1 cellular context compared by ENCODE assay signal in the genomic region with DNA sequence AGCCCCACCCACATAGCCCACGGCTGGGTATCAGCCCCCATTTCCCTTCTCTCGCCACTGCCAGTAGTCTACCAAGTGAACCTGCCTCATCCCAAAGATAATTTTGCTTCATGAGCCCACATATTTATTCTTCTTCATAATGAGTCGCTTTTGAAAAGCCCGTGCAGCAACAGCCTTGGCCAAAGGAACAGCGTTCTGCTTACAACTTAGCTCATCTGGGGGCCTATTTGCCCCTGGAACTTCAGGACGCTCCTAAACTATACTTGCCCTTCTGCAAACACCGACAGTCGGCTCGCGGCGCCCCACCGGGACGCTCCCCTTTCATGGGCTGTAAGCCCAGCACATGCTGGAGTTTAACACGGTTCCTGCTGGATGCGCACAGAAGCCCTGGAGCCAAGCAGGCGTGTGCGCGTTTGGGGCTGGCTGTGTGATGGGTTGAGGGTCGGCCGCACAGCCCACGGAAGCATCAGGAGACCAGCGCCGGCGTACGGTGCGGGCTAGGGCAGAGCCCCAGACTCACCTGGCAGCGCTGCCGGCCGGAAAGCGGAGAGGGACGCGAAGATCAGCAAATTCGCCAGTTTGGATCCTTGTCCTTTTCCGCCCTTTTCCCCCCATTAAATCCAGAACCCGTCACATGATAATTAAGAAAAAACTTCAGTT.
TF ChIP-seq lines count a peak whose summit lies in the region.

No MANE protein-coding gene starts in this region.

TF ChIP-seq in K562, 482 proteins besides CTCF, POLR2A, EP300 and RAD21 (continued from another document):
- TF ChIP-seq ZNF445 (CRISPR knock-in tag; IDR thresholded peaks at IDR 0.05; ENCODE audit: low read depth) (0 out of 2 replicates have a peak, but pooled peaks have one; percentile 53), ZNF324 (CRISPR knock-in tag; IDR thresholded peaks at IDR 0.05) (no peak), SREBF2 (CRISPR knock-in tag; IDR thresholded peaks at IDR 0.05) (no peak), HEY1 (CRISPR knock-in tag; IDR thresholded peaks at IDR 0.05; ENCODE audit: borderline replicate concordance) (no peak), PHTF2 (CRISPR knock-in tag; IDR thresholded peaks at IDR 0.05) (no peak), PTRF (tag; IDR thresholded peaks at IDR 0.05) (no peak), PML (IDR thresholded peaks at IDR 0.05; ENCODE audit: low read length) (peak; percentile 34; the same call in 1 of the 2 replicates), GABPB2 (CRISPR knock-in tag; conservative IDR thresholded peaks at IDR 0.05) (no peak), NFIC (IDR thresholded peaks at IDR 0.05) (peak; percentile 42; the same call in 1 of the 2 replicates), PPARD (CRISPR knock-in tag; IDR thresholded peaks at IDR 0.05) (no peak), BCL6 (CRISPR knock-in tag; IDR thresholded peaks at IDR 0.05) (0 out of 2 replicates have a peak, but pooled peaks have one; percentile 12), SUPT5H (IDR thresholded peaks at IDR 0.05) (peak; percentile 69), CCNT2 (IDR thresholded peaks at IDR 0.05; ENCODE audit: borderline replicate concordance, extremely low read depth, insufficient read length, low read depth, low read length) (peak; percentile 55), TGIF2 (CRISPR knock-in tag; IDR thresholded peaks at IDR 0.05) (no peak), ZNF584 (CRISPR knock-in tag; IDR thresholded peaks at IDR 0.05; ENCODE audit: low read depth) (no peak), RBM34 (IDR thresholded peaks at IDR 0.05; ENCODE audit: borderline replicate concordance, insufficient read depth, low read length) (no peak), SRSF7 (optimal IDR thresholded peaks at IDR 0.05; ENCODE audit: low read depth, low read length) (no peak), MEF2D (tag; conservative IDR thresholded peaks at IDR 0.05; ENCODE audit: low read depth) (no peak), SIN3A (IDR thresholded peaks at IDR 0.05; ENCODE audit: borderline replicate concordance in 2 of 2, control insufficient read depth in 1 of 2, low read depth in 2 of 2, low read length in 2 of 2) (peak in 1 of 2 experiments; percentile 33; a peak in 3 of 4 replicates), SMAD3 (CRISPR knock-in tag; conservative IDR thresholded peaks at IDR 0.05) (no peak), ZFP30 (CRISPR knock-in tag; IDR thresholded peaks at IDR 0.05; ENCODE audit: borderline replicate concordance) (no peak), SIX5 (IDR thresholded peaks at IDR 0.05; ENCODE audit: borderline replicate concordance in 1 of 2, insufficient read depth in 1 of 2, low read depth in 1 of 2, low read length in 2 of 2) (no peak), ZNF174 (CRISPR knock-in tag; IDR thresholded peaks at IDR 0.05) (no peak), MTF1 (CRISPR knock-in tag; IDR thresholded peaks at IDR 0.05; ENCODE audit: borderline replicate concordance) (no peak), MYBL2 (IDR thresholded peaks at IDR 0.05; ENCODE audit: low read depth) (no peak), MYBL2 (CRISPR knock-in tag; IDR thresholded peaks at IDR 0.05; ENCODE audit: borderline replicate concordance) (no peak), ZSCAN29 (IDR thresholded peaks at IDR 0.05) (peak; percentile 66; the same call in 1 of the 2 replicates), NR2C1 (IDR thresholded peaks at IDR 0.05) (no peak), NR2C1 (tag; IDR thresholded peaks at IDR 0.05) (no peak), ZNF785 (CRISPR knock-in tag; IDR thresholded peaks at IDR 0.05) (no peak), SPI1 (IDR thresholded peaks at IDR 0.05; ENCODE audit: borderline replicate concordance, low read depth, low read length) (0 out of 2 replicates have a peak, but pooled peaks have one; percentile 0)
- TF ChIP-seq, protein P1, sequence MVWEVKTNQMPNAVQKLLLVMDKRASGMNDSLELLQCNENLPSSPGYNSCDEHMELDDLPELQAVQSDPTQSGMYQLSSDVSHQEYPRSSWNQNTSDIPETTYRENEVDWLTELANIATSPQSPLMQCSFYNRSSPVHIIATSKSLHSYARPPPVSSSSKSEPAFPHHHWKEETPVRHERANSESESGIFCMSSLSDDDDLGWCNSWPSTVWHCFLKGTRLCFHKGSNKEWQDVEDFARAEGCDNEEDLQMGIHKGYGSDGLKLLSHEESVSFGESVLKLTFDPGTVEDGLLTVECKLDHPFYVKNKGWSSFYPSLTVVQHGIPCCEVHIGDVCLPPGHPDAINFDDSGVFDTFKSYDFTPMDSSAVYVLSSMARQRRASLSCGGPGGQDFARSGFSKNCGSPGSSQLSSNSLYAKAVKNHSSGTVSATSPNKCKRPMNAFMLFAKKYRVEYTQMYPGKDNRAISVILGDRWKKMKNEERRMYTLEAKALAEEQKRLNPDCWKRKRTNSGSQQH (CRISPR knock-in tag; IDR thresholded peaks at IDR 0.05), result peak; percentile 81
- TF ChIP-seq, protein P2, sequence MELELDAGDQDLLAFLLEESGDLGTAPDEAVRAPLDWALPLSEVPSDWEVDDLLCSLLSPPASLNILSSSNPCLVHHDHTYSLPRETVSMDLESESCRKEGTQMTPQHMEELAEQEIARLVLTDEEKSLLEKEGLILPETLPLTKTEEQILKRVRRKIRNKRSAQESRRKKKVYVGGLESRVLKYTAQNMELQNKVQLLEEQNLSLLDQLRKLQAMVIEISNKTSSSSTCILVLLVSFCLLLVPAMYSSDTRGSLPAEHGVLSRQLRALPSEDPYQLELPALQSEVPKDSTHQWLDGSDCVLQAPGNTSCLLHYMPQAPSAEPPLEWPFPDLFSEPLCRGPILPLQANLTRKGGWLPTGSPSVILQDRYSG (tag; conservative IDR thresholded peaks at IDR 0.05; ENCODE audit: low read depth), result no peak
- TF ChIP-seq, protein P3, sequence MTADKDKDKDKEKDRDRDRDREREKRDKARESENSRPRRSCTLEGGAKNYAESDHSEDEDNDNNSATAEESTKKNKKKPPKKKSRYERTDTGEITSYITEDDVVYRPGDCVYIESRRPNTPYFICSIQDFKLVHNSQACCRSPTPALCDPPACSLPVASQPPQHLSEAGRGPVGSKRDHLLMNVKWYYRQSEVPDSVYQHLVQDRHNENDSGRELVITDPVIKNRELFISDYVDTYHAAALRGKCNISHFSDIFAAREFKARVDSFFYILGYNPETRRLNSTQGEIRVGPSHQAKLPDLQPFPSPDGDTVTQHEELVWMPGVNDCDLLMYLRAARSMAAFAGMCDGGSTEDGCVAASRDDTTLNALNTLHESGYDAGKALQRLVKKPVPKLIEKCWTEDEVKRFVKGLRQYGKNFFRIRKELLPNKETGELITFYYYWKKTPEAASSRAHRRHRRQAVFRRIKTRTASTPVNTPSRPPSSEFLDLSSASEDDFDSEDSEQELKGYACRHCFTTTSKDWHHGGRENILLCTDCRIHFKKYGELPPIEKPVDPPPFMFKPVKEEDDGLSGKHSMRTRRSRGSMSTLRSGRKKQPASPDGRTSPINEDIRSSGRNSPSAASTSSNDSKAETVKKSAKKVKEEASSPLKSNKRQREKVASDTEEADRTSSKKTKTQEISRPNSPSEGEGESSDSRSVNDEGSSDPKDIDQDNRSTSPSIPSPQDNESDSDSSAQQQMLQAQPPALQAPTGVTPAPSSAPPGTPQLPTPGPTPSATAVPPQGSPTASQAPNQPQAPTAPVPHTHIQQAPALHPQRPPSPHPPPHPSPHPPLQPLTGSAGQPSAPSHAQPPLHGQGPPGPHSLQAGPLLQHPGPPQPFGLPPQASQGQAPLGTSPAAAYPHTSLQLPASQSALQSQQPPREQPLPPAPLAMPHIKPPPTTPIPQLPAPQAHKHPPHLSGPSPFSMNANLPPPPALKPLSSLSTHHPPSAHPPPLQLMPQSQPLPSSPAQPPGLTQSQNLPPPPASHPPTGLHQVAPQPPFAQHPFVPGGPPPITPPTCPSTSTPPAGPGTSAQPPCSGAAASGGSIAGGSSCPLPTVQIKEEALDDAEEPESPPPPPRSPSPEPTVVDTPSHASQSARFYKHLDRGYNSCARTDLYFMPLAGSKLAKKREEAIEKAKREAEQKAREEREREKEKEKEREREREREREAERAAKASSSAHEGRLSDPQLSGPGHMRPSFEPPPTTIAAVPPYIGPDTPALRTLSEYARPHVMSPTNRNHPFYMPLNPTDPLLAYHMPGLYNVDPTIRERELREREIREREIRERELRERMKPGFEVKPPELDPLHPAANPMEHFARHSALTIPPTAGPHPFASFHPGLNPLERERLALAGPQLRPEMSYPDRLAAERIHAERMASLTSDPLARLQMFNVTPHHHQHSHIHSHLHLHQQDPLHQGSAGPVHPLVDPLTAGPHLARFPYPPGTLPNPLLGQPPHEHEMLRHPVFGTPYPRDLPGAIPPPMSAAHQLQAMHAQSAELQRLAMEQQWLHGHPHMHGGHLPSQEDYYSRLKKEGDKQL (CRISPR knock-in tag; IDR thresholded peaks at IDR 0.05; ENCODE audit: borderline replicate concordance), result no peak
- TF ChIP-seq, protein P4, sequence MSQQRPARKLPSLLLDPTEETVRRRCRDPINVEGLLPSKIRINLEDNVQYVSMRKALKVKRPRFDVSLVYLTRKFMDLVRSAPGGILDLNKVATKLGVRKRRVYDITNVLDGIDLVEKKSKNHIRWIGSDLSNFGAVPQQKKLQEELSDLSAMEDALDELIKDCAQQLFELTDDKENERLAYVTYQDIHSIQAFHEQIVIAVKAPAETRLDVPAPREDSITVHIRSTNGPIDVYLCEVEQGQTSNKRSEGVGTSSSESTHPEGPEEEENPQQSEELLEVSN (IDR thresholded peaks at IDR 0.05; ENCODE audit: borderline replicate concordance in 1 of 2, extremely low read depth in 1 of 2, insufficient read depth in 1 of 2, insufficient read length in 1 of 2, low read depth in 1 of 2, low read length in 1 of 2, poor library complexity in 1 of 2, severe bottlenecking in 1 of 2), result peak in 1 of 2 experiments; percentile 23
- TF ChIP-seq, protein P5, sequence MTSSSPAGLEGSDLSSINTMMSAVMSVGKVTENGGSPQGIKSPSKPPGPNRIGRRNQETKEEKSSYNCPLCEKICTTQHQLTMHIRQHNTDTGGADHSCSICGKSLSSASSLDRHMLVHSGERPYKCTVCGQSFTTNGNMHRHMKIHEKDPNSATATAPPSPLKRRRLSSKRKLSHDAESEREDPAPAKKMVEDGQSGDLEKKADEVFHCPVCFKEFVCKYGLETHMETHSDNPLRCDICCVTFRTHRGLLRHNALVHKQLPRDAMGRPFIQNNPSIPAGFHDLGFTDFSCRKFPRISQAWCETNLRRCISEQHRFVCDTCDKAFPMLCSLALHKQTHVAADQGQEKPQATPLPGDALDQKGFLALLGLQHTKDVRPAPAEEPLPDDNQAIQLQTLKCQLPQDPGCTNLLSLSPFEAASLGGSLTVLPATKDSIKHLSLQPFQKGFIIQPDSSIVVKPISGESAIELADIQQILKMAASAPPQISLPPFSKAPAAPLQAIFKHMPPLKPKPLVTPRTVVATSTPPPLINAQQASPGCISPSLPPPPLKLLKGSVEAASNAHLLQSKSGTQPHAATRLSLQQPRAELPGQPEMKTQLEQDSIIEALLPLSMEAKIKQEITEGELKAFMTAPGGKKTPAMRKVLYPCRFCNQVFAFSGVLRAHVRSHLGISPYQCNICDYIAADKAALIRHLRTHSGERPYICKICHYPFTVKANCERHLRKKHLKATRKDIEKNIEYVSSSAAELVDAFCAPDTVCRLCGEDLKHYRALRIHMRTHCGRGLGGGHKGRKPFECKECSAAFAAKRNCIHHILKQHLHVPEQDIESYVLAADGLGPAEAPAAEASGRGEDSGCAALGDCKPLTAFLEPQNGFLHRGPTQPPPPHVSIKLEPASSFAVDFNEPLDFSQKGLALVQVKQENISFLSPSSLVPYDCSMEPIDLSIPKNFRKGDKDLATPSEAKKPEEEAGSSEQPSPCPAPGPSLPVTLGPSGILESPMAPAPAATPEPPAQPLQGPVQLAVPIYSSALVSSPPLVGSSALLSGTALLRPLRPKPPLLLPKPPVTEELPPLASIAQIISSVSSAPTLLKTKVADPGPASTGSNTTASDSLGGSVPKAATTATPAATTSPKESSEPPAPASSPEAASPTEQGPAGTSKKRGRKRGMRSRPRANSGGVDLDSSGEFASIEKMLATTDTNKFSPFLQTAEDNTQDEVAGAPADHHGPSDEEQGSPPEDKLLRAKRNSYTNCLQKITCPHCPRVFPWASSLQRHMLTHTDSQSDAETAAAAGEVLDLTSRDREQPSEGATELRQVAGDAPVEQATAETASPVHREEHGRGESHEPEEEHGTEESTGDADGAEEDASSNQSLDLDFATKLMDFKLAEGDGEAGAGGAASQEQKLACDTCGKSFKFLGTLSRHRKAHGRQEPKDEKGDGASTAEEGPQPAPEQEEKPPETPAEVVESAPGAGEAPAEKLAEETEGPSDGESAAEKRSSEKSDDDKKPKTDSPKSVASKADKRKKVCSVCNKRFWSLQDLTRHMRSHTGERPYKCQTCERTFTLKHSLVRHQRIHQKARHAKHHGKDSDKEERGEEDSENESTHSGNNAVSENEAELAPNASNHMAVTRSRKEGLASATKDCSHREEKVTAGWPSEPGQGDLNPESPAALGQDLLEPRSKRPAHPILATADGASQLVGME (CRISPR knock-in tag; IDR thresholded peaks at IDR 0.05), result peak; percentile 81; the same call in 1 of the 2 replicates
- TF ChIP-seq, protein P6, sequence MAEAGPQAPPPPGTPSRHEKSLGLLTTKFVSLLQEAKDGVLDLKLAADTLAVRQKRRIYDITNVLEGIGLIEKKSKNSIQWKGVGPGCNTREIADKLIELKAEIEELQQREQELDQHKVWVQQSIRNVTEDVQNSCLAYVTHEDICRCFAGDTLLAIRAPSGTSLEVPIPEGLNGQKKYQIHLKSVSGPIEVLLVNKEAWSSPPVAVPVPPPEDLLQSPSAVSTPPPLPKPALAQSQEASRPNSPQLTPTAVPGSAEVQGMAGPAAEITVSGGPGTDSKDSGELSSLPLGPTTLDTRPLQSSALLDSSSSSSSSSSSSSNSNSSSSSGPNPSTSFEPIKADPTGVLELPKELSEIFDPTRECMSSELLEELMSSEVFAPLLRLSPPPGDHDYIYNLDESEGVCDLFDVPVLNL (CRISPR knock-in tag; IDR thresholded peaks at IDR 0.05; ENCODE audit: low read depth), result peak; percentile 55; the same call in 1 of the 2 replicates
- TF ChIP-seq, protein P7, sequence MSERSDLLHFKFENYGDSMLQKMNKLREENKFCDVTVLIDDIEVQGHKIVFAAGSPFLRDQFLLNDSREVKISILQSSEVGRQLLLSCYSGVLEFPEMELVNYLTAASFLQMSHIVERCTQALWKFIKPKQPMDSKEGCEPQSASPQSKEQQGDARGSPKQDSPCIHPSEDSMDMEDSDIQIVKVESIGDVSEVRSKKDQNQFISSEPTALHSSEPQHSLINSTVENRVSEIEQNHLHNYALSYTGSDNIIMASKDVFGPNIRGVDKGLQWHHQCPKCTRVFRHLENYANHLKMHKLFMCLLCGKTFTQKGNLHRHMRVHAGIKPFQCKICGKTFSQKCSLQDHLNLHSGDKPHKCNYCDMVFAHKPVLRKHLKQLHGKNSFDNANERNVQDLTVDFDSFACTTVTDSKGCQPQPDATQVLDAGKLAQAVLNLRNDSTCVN (CRISPR knock-in tag; IDR thresholded peaks at IDR 0.05), result no peak
- TF ChIP-seq, protein P8, sequence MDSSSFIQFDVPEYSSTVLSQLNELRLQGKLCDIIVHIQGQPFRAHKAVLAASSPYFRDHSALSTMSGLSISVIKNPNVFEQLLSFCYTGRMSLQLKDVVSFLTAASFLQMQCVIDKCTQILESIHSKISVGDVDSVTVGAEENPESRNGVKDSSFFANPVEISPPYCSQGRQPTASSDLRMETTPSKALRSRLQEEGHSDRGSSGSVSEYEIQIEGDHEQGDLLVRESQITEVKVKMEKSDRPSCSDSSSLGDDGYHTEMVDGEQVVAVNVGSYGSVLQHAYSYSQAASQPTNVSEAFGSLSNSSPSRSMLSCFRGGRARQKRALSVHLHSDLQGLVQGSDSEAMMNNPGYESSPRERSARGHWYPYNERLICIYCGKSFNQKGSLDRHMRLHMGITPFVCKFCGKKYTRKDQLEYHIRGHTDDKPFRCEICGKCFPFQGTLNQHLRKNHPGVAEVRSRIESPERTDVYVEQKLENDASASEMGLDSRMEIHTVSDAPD (CRISPR knock-in tag; IDR thresholded peaks at IDR 0.05), result no peak
